8 cellular contexts compared by ENCODE assay signal in genomic region chr11:66510990-66511339, GRCh38. TPM values are rescaled to one million over a fixed set of nuclear protein-coding genes. Genes with fewer than 3 reads are reported as not detected.
DNase-seq lines count a peak whose midpoint lies in the region; ATAC-seq, FAIRE-seq and TF ChIP-seq lines count a peak whose summit lies in the region.

No MANE protein-coding gene starts in this region.

- H3K27me3 ChIP-seq in HepG2 (ENCODE audit: control insufficient read depth in 1 of 2, insufficient read depth in 2 of 2, low read length in 2 of 2) = no peaks in the 10 kb centered on the region; a peak in 1 of 5 replicates

- DNase-seq in T-helper 2 cell treated with Interferon-gamma antibody and Interleukin-4, amounts not matched to agents 5 μg/mL and 100 μg/mL, for 36 hours (ENCODE audit: low spot score) = no peak
- DNase-seq in T-helper 2 cell (no peak), HepG2 (ENCODE audit: low spot score) (no peak), NCI-H526 (lab: John Stamatoyannopoulos, UW) (no peak)
- DNase-seq in activated naive CD8-positive, alpha-beta T cell treated with anti-CD3 and anti-CD28 coated beads, Interleukin-2, amount 50 U/mL, for 24 hours = no peak

- H3K27ac ChIP-seq in HepG2 (ENCODE audit: extremely low read length, insufficient read depth, low read length) (peak overlapping the region; percentile 9), temporal lobe (ENCODE audit: low read depth, low read length) (peak overlapping the region; percentile 3)

- intact Hi-C loops in HepG2 (cut with micrococcal nuclease; ENCODE audit: unreplicated experiment) = no loop called here

- H3K4me1 Mint-ChIP-seq in T-helper 2 cell treated with Interferon-gamma antibody and Interleukin-4, amounts not matched to agents 5 μg/mL and 100 μg/mL, for 36 hours (ENCODE audit: low read depth) = peaks cover 8% of the 10 kb centered on the region
- peaks cover 16% of the 10 kb centered on the region for H3K4me1 Mint-ChIP-seq in activated naive CD8-positive, alpha-beta T cell treated with anti-CD3 and anti-CD28 coated beads, Interleukin-2, amount 50 U/mL, for 24 hours

- CTCF ChIA-PET in HepG2 (lab: Yijun Ruan, JAX; ENCODE audit: low intra/inter-chr PET ratio, low total read pairs) = no interaction called here

- peaks cover 10% of the 10 kb centered on the region for H3K79me2 ChIP-seq in HepG2 (ENCODE audit: insufficient read depth, low read length)

- 5% methylated on average over 5 of the region's 5 CpGs for WGBS in HepG2 (ENCODE audit: low lambda C conversion rate)

- H3K27me3 Mint-ChIP-seq in T-helper 2 cell treated with Interferon-gamma antibody and Interleukin-4, amounts not matched to agents 5 μg/mL and 100 μg/mL, for 36 hours (ENCODE audit: low read depth) = no peaks in the 10 kb centered on the region
- no peaks in the 10 kb centered on the region for H3K27me3 Mint-ChIP-seq in activated naive CD8-positive, alpha-beta T cell treated with anti-CD3 and anti-CD28 coated beads, Interleukin-2, amount 50 U/mL, for 24 hours

- no peaks in the 10 kb centered on the region for H4K20me1 ChIP-seq in HepG2 (ENCODE audit: insufficient read depth, low read length)

- POLR2A ChIA-PET in HepG2 (lab: Yijun Ruan, JAX) = interaction anchor here (1.0 to 3.7 kb wide), 8 partner anchors 31 to 333 kb away, joined by 3 to 34 read pairs (median 6); partner anchors contain the start of genes DPP3, MRPL11, PELI3 and RBM14

- H3K4me3 Mint-ChIP-seq in T-helper 2 cell treated with Interferon-gamma antibody and Interleukin-4, amounts not matched to agents 5 μg/mL and 100 μg/mL, for 36 hours = peak overlapping the region; percentile 94
- peak overlapping the region; percentile 94 for H3K4me3 Mint-ChIP-seq in activated naive CD8-positive, alpha-beta T cell treated with anti-CD3 and anti-CD28 coated beads, Interleukin-2, amount 50 U/mL, for 24 hours

- TF ChIP-seq POLR2A in HepG2 (IDR thresholded peaks at IDR 0.05; ENCODE audit: insufficient read depth in 1 of 2, low read depth in 2 of 2, low read length in 2 of 2) = no peak

- peak overlapping the region; percentile 65 for H3K27ac Mint-ChIP-seq in T-helper 2 cell treated with Interferon-gamma antibody and Interleukin-4, amounts not matched to agents 5 μg/mL and 100 μg/mL, for 36 hours
- peak overlapping the region; percentile 52 for H3K27ac Mint-ChIP-seq in activated naive CD8-positive, alpha-beta T cell treated with anti-CD3 and anti-CD28 coated beads, Interleukin-2, amount 50 U/mL, for 24 hours

- H3K4me2 ChIP-seq in HepG2 (ENCODE audit: low read depth, low read length) = peak overlapping the region; percentile 74

- ATAC-seq in activated naive CD8-positive, alpha-beta T cell treated with anti-CD3 and anti-CD28 coated beads, Interleukin-2, amount 50 U/mL, for 24 hours = no peak
- ATAC-seq in HepG2 (peak; percentile 12; the same call in 2 of the 3 replicates), HG02981 (IDR thresholded peaks at IDR 0.05; ENCODE audit: unreplicated experiment) (no peak), HG03108 (IDR thresholded peaks at IDR 0.05; ENCODE audit: unreplicated experiment) (no peak)

- H3K36me3 ChIP-seq in HepG2 (replicated peaks in 1 of 2; ENCODE audit: control insufficient read depth in 1 of 2, insufficient read depth in 2 of 2, low read length in 2 of 2) = peaks cover 3 to 5% of the 10 kb centered on the region in 2 experiments; a peak in 1 of 5 replicates

- TF ChIP-seq CTCF in HepG2 (CRISPR knock-in tag; IDR thresholded peaks at IDR 0.05) = no peak

- peak overlapping the region; percentile 57 for H2AFZ ChIP-seq in HepG2 (ENCODE audit: low read length)

- no peak for TF ChIP-seq EP300 in HepG2 (IDR thresholded peaks at IDR 0.05; ENCODE audit: low read depth in 2 of 2, low read length in 2 of 2)
- no peak for TF ChIP-seq EP300 in HepG2 (CRISPR knock-in tag; IDR thresholded peaks at IDR 0.05; ENCODE audit: borderline replicate concordance)

- BruUV-seq in HepG2 (replicated peaks; lab: Mats Ljungman, UMichigan) = TSS peak; percentile 78

- no peaks in the 10 kb centered on the region for H3K9me3 ChIP-seq in HepG2 (ENCODE audit: low read length)

- peaks cover 12% of the 10 kb centered on the region for H3K36me3 Mint-ChIP-seq in T-helper 2 cell treated with Interferon-gamma antibody and Interleukin-4, amounts not matched to agents 5 μg/mL and 100 μg/mL, for 36 hours (ENCODE audit: low read depth)
- H3K36me3 Mint-ChIP-seq in activated naive CD8-positive, alpha-beta T cell treated with anti-CD3 and anti-CD28 coated beads, Interleukin-2, amount 50 U/mL, for 24 hours (ENCODE audit: low read depth) = peaks cover 13% of the 10 kb centered on the region

- in situ Hi-C loops in HepG2 (cut with HindIII; ENCODE audit: extremely low pct_ligation_motif_present, low pct_unique_long_range_greater_than_20kb) = no loop called here

- H3K9ac ChIP-seq in HepG2 (ENCODE audit: insufficient read depth, low read depth, low read length) = peak overlapping the region; percentile 75

- H3K4me1 ChIP-seq in HepG2 (ENCODE audit: insufficient read depth, low read length) = peaks cover 33% of the 10 kb centered on the region

- H3K4me3 ChIP-seq in HepG2 (replicated peaks in 1 of 3; ENCODE audit: insufficient read depth in 1 of 3, low read depth in 2 of 3, low read length in 3 of 3) = peak overlapping the region; percentile 68 to 95 (median 70)

- H3K9me3 Mint-ChIP-seq in T-helper 2 cell treated with Interferon-gamma antibody and Interleukin-4, amounts not matched to agents 5 μg/mL and 100 μg/mL, for 36 hours = no peaks in the 10 kb centered on the region
- no peaks in the 10 kb centered on the region for H3K9me3 Mint-ChIP-seq in activated naive CD8-positive, alpha-beta T cell treated with anti-CD3 and anti-CD28 coated beads, Interleukin-2, amount 50 U/mL, for 24 hours

- FAIRE-seq in HepG2 (lab: Jason Lieb, UNC) = no peak

- no peak for TF ChIP-seq RAD21 in HepG2 (CRISPR knock-in tag; IDR thresholded peaks at IDR 0.05)

RNA-seq across cellular contexts. Expression of gene BBS1, which starts 0.5 kb away (rescaled TPM):
- 8.1 and 14.1 TPM in 2 replicates for total RNA-seq in HepG2 (2016; rRNA removed; fragmentation: Illumina TruSeq; extraction: Trizol)
- total RNA-seq in HepG2 (2016; cell fraction: cytosol; rRNA removed; fragmentation: Illumina TruSeq; extraction: Trizol; ENCODE audit: low read depth) = 4.8 and 5.7 TPM in 2 replicates
- total RNA-seq in HepG2 (2016; cell fraction: insoluble cytoplasmic fraction; rRNA removed; fragmentation: Illumina TruSeq; extraction: Trizol) = 7.6 and 12.8 TPM in 2 replicates
- 5.7 and 6.3 TPM in 2 replicates for total RNA-seq in HepG2 (2016; cell fraction: membrane; rRNA removed; fragmentation: Illumina TruSeq; extraction: Trizol)
- 15.1 and 16.7 TPM in 2 replicates for total RNA-seq in HepG2 (2016; cell fraction: nucleus; rRNA removed; fragmentation: Illumina TruSeq; extraction: Trizol)
- polyA plus RNA-seq in HepG2 (2011; rRNA removed) = 11.7 and 12.1 TPM in 2 replicates
- polyA plus RNA-seq in HepG2 (2011; cell fraction: cytosol; rRNA removed) = 6.2 and 6.5 TPM in 2 replicates
- 45.3 and 52.0 TPM in 2 replicates for polyA plus RNA-seq in HepG2 (2011; cell fraction: nucleus; rRNA removed)
- 6.7 and 8.6 TPM in 2 replicates for polyA plus RNA-seq in HepG2 (2012)
- 0.54 and 0.81 TPM in 2 replicates for polyA plus RNA-seq in HepG2 (2016; cell fraction: cytosol; fragmentation: Illumina TruSeq; extraction: Trizol; ENCODE audit: low read depth)
- polyA plus RNA-seq in HepG2 (2016; cell fraction: insoluble cytoplasmic fraction; fragmentation: Illumina TruSeq; extraction: Trizol; ENCODE audit: low read depth) = 5.3 and 8.5 TPM in 2 replicates
- polyA plus RNA-seq in HepG2 (2016; cell fraction: membrane; fragmentation: Illumina TruSeq; extraction: Trizol; ENCODE audit: low read depth) = 1.8 and 2.2 TPM in 2 replicates
- 24.8 and 29.8 TPM in 2 replicates for polyA plus RNA-seq in HepG2 (2016; cell fraction: nucleus; fragmentation: Illumina TruSeq; extraction: Trizol; ENCODE audit: insufficient read depth, low read depth)
- polyA minus RNA-seq in HepG2 (2011; rRNA and poly(A)+ RNA removed; ENCODE audit: low replicate concordance) = 19.0 and 43.1 TPM in 2 replicates
- 10.1 and 10.6 TPM in 2 replicates for polyA minus RNA-seq in HepG2 (2011; cell fraction: cytosol; rRNA and poly(A)+ RNA removed)
- 24.6 and 34.3 TPM in 2 replicates for polyA minus RNA-seq in HepG2 (2011; cell fraction: nucleus; rRNA and poly(A)+ RNA removed)
- 31.0 TPM for total RNA-seq in temporal lobe

RNA-seq across cellular contexts. Expression of gene DPP3, which starts 30.7 kb away (rescaled TPM):
- total RNA-seq in HepG2 (2016; rRNA removed; fragmentation: Illumina TruSeq; extraction: Trizol) (48.7 and 59.8 TPM in 2 replicates), temporal lobe (31.2 TPM)
- total RNA-seq in HepG2 (2016; cell fraction: cytosol; rRNA removed; fragmentation: Illumina TruSeq; extraction: Trizol; ENCODE audit: low read depth) = 23.4 and 25.5 TPM in 2 replicates
- total RNA-seq in HepG2 (2016; cell fraction: insoluble cytoplasmic fraction; rRNA removed; fragmentation: Illumina TruSeq; extraction: Trizol) = 33.2 and 57.2 TPM in 2 replicates
- 37.2 and 39.3 TPM in 2 replicates for total RNA-seq in HepG2 (2016; cell fraction: membrane; rRNA removed; fragmentation: Illumina TruSeq; extraction: Trizol)
- 41.5 and 47.9 TPM in 2 replicates for total RNA-seq in HepG2 (2016; cell fraction: nucleus; rRNA removed; fragmentation: Illumina TruSeq; extraction: Trizol)
- 38.4 and 48.4 TPM in 2 replicates for polyA plus RNA-seq in HepG2 (2011; rRNA removed)
- 24.8 and 28.9 TPM in 2 replicates for polyA plus RNA-seq in HepG2 (2011; cell fraction: cytosol; rRNA removed)
- polyA plus RNA-seq in HepG2 (2011; cell fraction: nucleus; rRNA removed) = 84.7 and 84.9 TPM in 2 replicates
- 24.0 and 27.9 TPM in 2 replicates for polyA plus RNA-seq in HepG2 (2012)
- polyA plus RNA-seq in HepG2 (2016; cell fraction: cytosol; fragmentation: Illumina TruSeq; extraction: Trizol; ENCODE audit: low read depth) = 25.5 and 28.2 TPM in 2 replicates
- 38.4 and 40.3 TPM in 2 replicates for polyA plus RNA-seq in HepG2 (2016; cell fraction: insoluble cytoplasmic fraction; fragmentation: Illumina TruSeq; extraction: Trizol; ENCODE audit: low read depth)
- 26.4 and 32.4 TPM in 2 replicates for polyA plus RNA-seq in HepG2 (2016; cell fraction: membrane; fragmentation: Illumina TruSeq; extraction: Trizol; ENCODE audit: low read depth)
- polyA plus RNA-seq in HepG2 (2016; cell fraction: nucleus; fragmentation: Illumina TruSeq; extraction: Trizol; ENCODE audit: insufficient read depth, low read depth) = 77.0 and 84.6 TPM in 2 replicates
- 109 and 188 TPM in 2 replicates for polyA minus RNA-seq in HepG2 (2011; rRNA and poly(A)+ RNA removed; ENCODE audit: low replicate concordance)
- polyA minus RNA-seq in HepG2 (2011; cell fraction: cytosol; rRNA and poly(A)+ RNA removed) = 60.2 and 62.2 TPM in 2 replicates
- polyA minus RNA-seq in HepG2 (2011; cell fraction: nucleus; rRNA and poly(A)+ RNA removed) = 41.5 and 52.0 TPM in 2 replicates

RNA-seq across cellular contexts. Expression of gene ZDHHC24, which starts 34.9 kb away (rescaled TPM):
- 1.9 and 4.3 TPM in 2 replicates for total RNA-seq in HepG2 (2016; rRNA removed; fragmentation: Illumina TruSeq; extraction: Trizol)
- total RNA-seq in HepG2 (2016; cell fraction: cytosol; rRNA removed; fragmentation: Illumina TruSeq; extraction: Trizol; ENCODE audit: low read depth) = 1.9 and 2.0 TPM in 2 replicates
- 1.8 and 4.6 TPM in 2 replicates for total RNA-seq in HepG2 (2016; cell fraction: insoluble cytoplasmic fraction; rRNA removed; fragmentation: Illumina TruSeq; extraction: Trizol)
- total RNA-seq in HepG2 (2016; cell fraction: membrane; rRNA removed; fragmentation: Illumina TruSeq; extraction: Trizol) = 2.5 and 3.7 TPM in 2 replicates
- 3.0 and 4.3 TPM in 2 replicates for total RNA-seq in HepG2 (2016; cell fraction: nucleus; rRNA removed; fragmentation: Illumina TruSeq; extraction: Trizol)
- 4.3 and 6.0 TPM in 2 replicates for polyA plus RNA-seq in HepG2 (2011; rRNA removed)
- 4.4 and 5.3 TPM in 2 replicates for polyA plus RNA-seq in HepG2 (2011; cell fraction: cytosol; rRNA removed)
- 3.9 and 4.1 TPM in 2 replicates for polyA plus RNA-seq in HepG2 (2011; cell fraction: nucleus; rRNA removed)
- 2.8 and 3.2 TPM in 2 replicates for polyA plus RNA-seq in HepG2 (2012)
- 1.6 and 2.2 TPM in 2 replicates for polyA plus RNA-seq in HepG2 (2016; cell fraction: cytosol; fragmentation: Illumina TruSeq; extraction: Trizol; ENCODE audit: low read depth)
- polyA plus RNA-seq in HepG2 (2016; cell fraction: insoluble cytoplasmic fraction; fragmentation: Illumina TruSeq; extraction: Trizol; ENCODE audit: low read depth) = 1.4 and 1.8 TPM in 2 replicates
- 1.8 TPM in 2 replicates for polyA plus RNA-seq in HepG2 (2016; cell fraction: membrane; fragmentation: Illumina TruSeq; extraction: Trizol; ENCODE audit: low read depth)
- 5.7 and 6.0 TPM in 2 replicates for polyA plus RNA-seq in HepG2 (2016; cell fraction: nucleus; fragmentation: Illumina TruSeq; extraction: Trizol; ENCODE audit: insufficient read depth, low read depth)
- 5.8 and 12.6 TPM in 2 replicates for polyA minus RNA-seq in HepG2 (2011; rRNA and poly(A)+ RNA removed; ENCODE audit: low replicate concordance)
- 4.6 and 5.8 TPM in 2 replicates for polyA minus RNA-seq in HepG2 (2011; cell fraction: cytosol; rRNA and poly(A)+ RNA removed)
- polyA minus RNA-seq in HepG2 (2011; cell fraction: nucleus; rRNA and poly(A)+ RNA removed) = 0.77 and 1.1 TPM in 2 replicates
- 4.4 TPM for total RNA-seq in temporal lobe

RNA-seq across cellular contexts. Expression of gene ACTN3, which starts 35.7 kb away (rescaled TPM):
- total RNA-seq in HepG2 (2016; rRNA removed; fragmentation: Illumina TruSeq; extraction: Trizol) = 0.04 TPM in 1 of 2 replicates, not detected in the other
- not detected in 2 replicates for total RNA-seq in HepG2 (2016; cell fraction: cytosol; rRNA removed; fragmentation: Illumina TruSeq; extraction: Trizol; ENCODE audit: low read depth)
- total RNA-seq in HepG2 (2016; cell fraction: insoluble cytoplasmic fraction; rRNA removed; fragmentation: Illumina TruSeq; extraction: Trizol) = not detected in 2 replicates
- total RNA-seq in HepG2 (2016; cell fraction: membrane; rRNA removed; fragmentation: Illumina TruSeq; extraction: Trizol) = not detected in 2 replicates
- total RNA-seq in HepG2 (2016; cell fraction: nucleus; rRNA removed; fragmentation: Illumina TruSeq; extraction: Trizol) = not detected in 2 replicates
- polyA plus RNA-seq in HepG2 (2011; rRNA removed) = 0.07 and 0.09 TPM in 2 replicates
- 0.01 and 0.03 TPM in 2 replicates for polyA plus RNA-seq in HepG2 (2011; cell fraction: cytosol; rRNA removed)
- polyA plus RNA-seq in HepG2 (2011; cell fraction: nucleus; rRNA removed) = 0.85 and 1.2 TPM in 2 replicates
- polyA plus RNA-seq in HepG2 (2012) = 0.07 and 0.21 TPM in 2 replicates
- not detected in 2 replicates for polyA plus RNA-seq in HepG2 (2016; cell fraction: cytosol; fragmentation: Illumina TruSeq; extraction: Trizol; ENCODE audit: low read depth)
- not detected in 2 replicates for polyA plus RNA-seq in HepG2 (2016; cell fraction: insoluble cytoplasmic fraction; fragmentation: Illumina TruSeq; extraction: Trizol; ENCODE audit: low read depth)
- polyA plus RNA-seq in HepG2 (2016; cell fraction: membrane; fragmentation: Illumina TruSeq; extraction: Trizol; ENCODE audit: low read depth) = not detected in 2 replicates
- 0.15 and 0.25 TPM in 2 replicates for polyA plus RNA-seq in HepG2 (2016; cell fraction: nucleus; fragmentation: Illumina TruSeq; extraction: Trizol; ENCODE audit: insufficient read depth, low read depth)
- not detected in 2 replicates for polyA minus RNA-seq in HepG2 (2011; rRNA and poly(A)+ RNA removed; ENCODE audit: low replicate concordance)
- not detected in 2 replicates for polyA minus RNA-seq in HepG2 (2011; cell fraction: cytosol; rRNA and poly(A)+ RNA removed)
- polyA minus RNA-seq in HepG2 (2011; cell fraction: nucleus; rRNA and poly(A)+ RNA removed) = 0.25 TPM in 1 of 2 replicates, not detected in the other
- total RNA-seq in temporal lobe = not detected

RNA-seq across cellular contexts. Expression of gene PELI3, which starts 44.3 kb away (rescaled TPM):
- total RNA-seq in HepG2 (2016; rRNA removed; fragmentation: Illumina TruSeq; extraction: Trizol) (2.5 and 4.0 TPM in 2 replicates), temporal lobe (11.8 TPM)
- 2.7 and 2.8 TPM in 2 replicates for total RNA-seq in HepG2 (2016; cell fraction: cytosol; rRNA removed; fragmentation: Illumina TruSeq; extraction: Trizol; ENCODE audit: low read depth)
- total RNA-seq in HepG2 (2016; cell fraction: insoluble cytoplasmic fraction; rRNA removed; fragmentation: Illumina TruSeq; extraction: Trizol) = 3.3 and 4.6 TPM in 2 replicates
- 4.9 and 6.2 TPM in 2 replicates for total RNA-seq in HepG2 (2016; cell fraction: membrane; rRNA removed; fragmentation: Illumina TruSeq; extraction: Trizol)
- 2.9 and 3.8 TPM in 2 replicates for total RNA-seq in HepG2 (2016; cell fraction: nucleus; rRNA removed; fragmentation: Illumina TruSeq; extraction: Trizol)
- 2.0 and 3.1 TPM in 2 replicates for polyA plus RNA-seq in HepG2 (2011; rRNA removed)
- 2.1 and 2.8 TPM in 2 replicates for polyA plus RNA-seq in HepG2 (2011; cell fraction: cytosol; rRNA removed)
- 6.4 and 6.9 TPM in 2 replicates for polyA plus RNA-seq in HepG2 (2011; cell fraction: nucleus; rRNA removed)
- 2.3 and 2.5 TPM in 2 replicates for polyA plus RNA-seq in HepG2 (2012)
- 2.3 and 2.8 TPM in 2 replicates for polyA plus RNA-seq in HepG2 (2016; cell fraction: cytosol; fragmentation: Illumina TruSeq; extraction: Trizol; ENCODE audit: low read depth)
- polyA plus RNA-seq in HepG2 (2016; cell fraction: insoluble cytoplasmic fraction; fragmentation: Illumina TruSeq; extraction: Trizol; ENCODE audit: low read depth) = 2.7 and 3.9 TPM in 2 replicates
- polyA plus RNA-seq in HepG2 (2016; cell fraction: membrane; fragmentation: Illumina TruSeq; extraction: Trizol; ENCODE audit: low read depth) = 4.7 and 4.9 TPM in 2 replicates
- 3.0 and 4.4 TPM in 2 replicates for polyA plus RNA-seq in HepG2 (2016; cell fraction: nucleus; fragmentation: Illumina TruSeq; extraction: Trizol; ENCODE audit: insufficient read depth, low read depth)
- 7.5 and 11.8 TPM in 2 replicates for polyA minus RNA-seq in HepG2 (2011; rRNA and poly(A)+ RNA removed; ENCODE audit: low replicate concordance)
- polyA minus RNA-seq in HepG2 (2011; cell fraction: cytosol; rRNA and poly(A)+ RNA removed) = 1.6 and 2.0 TPM in 2 replicates
- 6.6 and 8.0 TPM in 2 replicates for polyA minus RNA-seq in HepG2 (2011; cell fraction: nucleus; rRNA and poly(A)+ RNA removed)
